Comparison of ENCODE assay signal across 8 cellular contexts in the genomic region with DNA sequence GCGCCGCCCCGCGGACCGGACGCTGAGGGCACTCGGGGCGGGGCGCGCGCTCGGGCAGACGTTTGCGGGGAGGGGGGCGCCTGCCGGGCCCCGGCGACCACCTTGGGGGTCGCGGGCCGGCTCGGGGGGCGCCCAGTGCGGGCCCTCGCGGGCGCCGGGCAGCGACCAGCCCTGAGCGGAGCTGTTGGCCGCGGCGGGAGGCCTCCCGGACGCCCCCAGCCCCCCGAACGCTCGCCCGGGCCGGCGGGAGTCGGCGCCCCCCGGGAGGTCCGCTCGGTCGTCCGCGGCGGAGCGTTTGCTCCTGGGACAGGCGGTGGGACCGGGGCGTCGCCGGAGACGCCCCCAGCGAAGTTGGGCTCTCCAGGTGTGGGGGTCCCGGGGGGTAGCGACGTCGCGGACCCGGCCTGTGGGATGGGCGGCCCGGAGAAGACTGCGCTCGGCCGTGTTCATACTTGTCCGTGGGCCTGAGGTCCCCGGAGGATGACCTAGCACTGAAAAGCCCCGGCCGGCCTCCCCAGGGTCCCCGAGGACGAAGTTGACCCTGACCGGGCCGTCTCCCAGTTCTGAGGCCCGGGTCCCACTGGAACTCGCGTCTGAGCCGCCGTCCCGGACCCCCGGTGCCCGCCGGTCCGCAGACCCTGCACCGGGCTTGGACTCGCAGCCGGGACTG. TPM values are rescaled to one million over a fixed set of nuclear protein-coding genes. Genes with fewer than 3 reads are reported as not detected.
DNase-seq lines count a peak whose midpoint lies in the region; ATAC-seq, FAIRE-seq and TF ChIP-seq lines count a peak whose summit lies in the region.

No MANE protein-coding gene starts in this region.

- WGBS in right cardiac atrium: under 1% methylated on average over 85 of the region's 90 CpGs
- 1% methylated on average over 63 to 90 of the region's 90 CpGs for WGBS in small intestine, 3 donors

- peaks cover 27% of the 10 kb centered on the region for H3K4me1 Mint-ChIP-seq in HFFc6 (ENCODE audit: low read depth)
- H3K4me1 Mint-ChIP-seq in activated T-cell treated with anti-CD3 and anti-CD28 coated beads, Interleukin-2, amount 50 U/mL, for 24 hours (ENCODE audit: low read depth): peaks cover 37% of the 10 kb centered on the region

- peak overlapping the region; percentile 93 for H3K27ac Mint-ChIP-seq in HFFc6
- peak overlapping the region; percentile 91 for H3K27ac Mint-ChIP-seq in activated T-cell treated with anti-CD3 and anti-CD28 coated beads, Interleukin-2, amount 50 U/mL, for 24 hours

- intact Hi-C loops in right cardiac atrium (cut with DNase I): no loop called here

- ATAC-seq in right cardiac atrium (no peak), HG02885 (IDR thresholded peaks at IDR 0.05; ENCODE audit: poor library complexity, unreplicated experiment) (no peak), omental fat pad (ENCODE audit: low FRiP score) (no peak)

- H3K27me3 ChIP-seq in right cardiac atrium (ENCODE audit: control insufficient read depth, insufficient read depth): no peaks in the 10 kb centered on the region
- H3K27me3 ChIP-seq in small intestine (ENCODE audit: control insufficient read depth in 2 of 2, insufficient read depth in 2 of 2, low read length in 2 of 2): no peaks in the 10 kb centered on the region

- H3K27ac ChIP-seq in right cardiac atrium (ENCODE audit: low read length) (peak overlapping the region; percentile 81), small intestine (ENCODE audit: low read depth in 1 of 2, low read length in 1 of 2) (peak overlapping the region; percentile 89 to 95)

- peaks cover 14% of the 10 kb centered on the region for H3K4me1 ChIP-seq in right cardiac atrium (ENCODE audit: control insufficient read depth, insufficient read depth, low read length)
- peaks cover 0 to 6% of the 10 kb centered on the region in 2 donors for H3K4me1 ChIP-seq in small intestine (ENCODE audit: control insufficient read depth in 2 of 2, insufficient read depth in 1 of 2, low read depth in 1 of 2, low read length in 1 of 2)

- DNase-seq in HFFc6 (no peak), right cardiac atrium (peak in 2 of 3 donors; percentile 33 to 76), small intestine (no peak), NCI-H1092 treated with DMSO at 0.1 percent for 48 hours (lab: John Stamatoyannopoulos, UW) (no peak), AG08395 (ENCODE audit: low spot score) (no peak), omental fat pad (ENCODE audit: low spot score) (no peak)
- DNase-seq in activated T-cell treated with anti-CD3 and anti-CD28 coated beads, Interleukin-2, amount 50 U/mL, for 24 hours: peak; percentile 49

- H3K36me3 Mint-ChIP-seq in HFFc6 (ENCODE audit: low read depth): peaks cover 15% of the 10 kb centered on the region
- H3K36me3 Mint-ChIP-seq in activated T-cell treated with anti-CD3 and anti-CD28 coated beads, Interleukin-2, amount 50 U/mL, for 24 hours (ENCODE audit: low read depth): peaks cover 38% of the 10 kb centered on the region

- no peak for FAIRE-seq in small intestine (lab: Jason Lieb, UNC)

- peak overlapping the region; percentile 90 for H3K4me3 Mint-ChIP-seq in HFFc6
- peak overlapping the region; percentile 94 for H3K4me3 Mint-ChIP-seq in activated T-cell treated with anti-CD3 and anti-CD28 coated beads, Interleukin-2, amount 50 U/mL, for 24 hours

- H3K9me3 Mint-ChIP-seq in HFFc6: no peaks in the 10 kb centered on the region
- H3K9me3 Mint-ChIP-seq in activated T-cell treated with anti-CD3 and anti-CD28 coated beads, Interleukin-2, amount 50 U/mL, for 24 hours: no peaks in the 10 kb centered on the region

- TF ChIP-seq CTCF in HFFc6 (IDR thresholded peaks at IDR 0.05): no peak
- TF ChIP-seq CTCF in omental fat pad (IDR thresholded peaks at IDR 0.05): no peak

- peaks cover 5% of the 10 kb centered on the region for H3K27me3 Mint-ChIP-seq in HFFc6 (ENCODE audit: insufficient read depth)
- no peaks in the 10 kb centered on the region for H3K27me3 Mint-ChIP-seq in activated T-cell treated with anti-CD3 and anti-CD28 coated beads, Interleukin-2, amount 50 U/mL, for 24 hours

- H3K9me3 ChIP-seq in right cardiac atrium (ENCODE audit: control insufficient read depth, low read length) (no peaks in the 10 kb centered on the region), small intestine (ENCODE audit: control insufficient read depth, low read depth) (no peaks in the 10 kb centered on the region)

- H3K4me3 ChIP-seq in right cardiac atrium (ENCODE audit: low read length) (peak overlapping the region; percentile 97), small intestine (ENCODE audit: low read depth in 1 of 2, low read length in 2 of 2) (peak overlapping the region; percentile 88 to 99)

- no peaks in the 10 kb centered on the region for H3K36me3 ChIP-seq in small intestine (ENCODE audit: control insufficient read depth in 2 of 2, insufficient read depth in 2 of 2, low read length in 2 of 2)

RNA-seq across cellular contexts. Expression of gene STK11, which starts 0.6 kb away (rescaled TPM):
- total RNA-seq in HFFc6 (2021; fragmentation: NEBNext Ultra II Directional; extraction: Animal tissue kit (Norgen Biotek cat#: 25700)): 10 to 100 TPM; 52.9 to 59.1 (median 56.7) TPM
- total RNA-seq in right cardiac atrium (10 to 100 TPM; 56.9 to 62.0 (median 57.7) TPM), omental fat pad (10 to 100 TPM; 38.0 to 48.4 (median 44.2) TPM)
- polyA plus RNA-seq in right cardiac atrium (64.5 TPM), small intestine (10 to 100 TPM; 65.8 to 86.2 (median 66.9) TPM)

RNA-seq across cellular contexts. Expression of gene CBARP, which starts 31.6 kb away (rescaled TPM):
- 10 to 100 TPM in 1 of 6 experiments, 1 to 10 TPM in 5; 7.6 to 12.7 (median 8.6) TPM for total RNA-seq in HFFc6 (2021; fragmentation: NEBNext Ultra II Directional; extraction: Animal tissue kit (Norgen Biotek cat#: 25700))
- total RNA-seq in right cardiac atrium (1 to 10 TPM in 3 of 4 donors, under 1 TPM in 1; 0.89 to 2.2 (median 1.5) TPM), omental fat pad (10 to 100 TPM in 1 of 4 donors, 1 to 10 TPM in 1, under 1 TPM in 1, not detected in 1; 0.63 to 19.6 (median 2.2) TPM)
- polyA plus RNA-seq in right cardiac atrium (0.97 TPM), small intestine (under 1 TPM in 1 of 3 donors, not detected in 2; 0.30 TPM)

RNA-seq across cellular contexts. Expression of gene SBNO2, which starts 32.1 kb away (rescaled TPM):
- total RNA-seq in HFFc6 (2021; fragmentation: NEBNext Ultra II Directional; extraction: Animal tissue kit (Norgen Biotek cat#: 25700)): 10 to 100 TPM; 33.7 to 49.8 (median 41.5) TPM
- total RNA-seq in right cardiac atrium (10 to 100 TPM; 18.0 to 44.5 (median 20.5) TPM), omental fat pad (100 to 1,000 TPM in 1 of 4 donors, 10 to 100 TPM in 3; 33.1 to 208 (median 61.9) TPM)
- polyA plus RNA-seq in right cardiac atrium (13.4 TPM), small intestine (10 to 100 TPM; 19.7 to 32.1 (median 19.7) TPM)

RNA-seq across cellular contexts. Expression of gene ATP5F1D, which starts 35.4 kb away (rescaled TPM):
- total RNA-seq in HFFc6 (2021; fragmentation: NEBNext Ultra II Directional; extraction: Animal tissue kit (Norgen Biotek cat#: 25700)): 100 to 1,000 TPM; 190 to 243 (median 217) TPM
- total RNA-seq in right cardiac atrium (100 to 1,000 TPM; 490 to 706 (median 622) TPM), omental fat pad (10 to 100 TPM; 46.4 to 76.0 (median 60.2) TPM)
- polyA plus RNA-seq in right cardiac atrium (660 TPM), small intestine (100 to 1,000 TPM; 310 to 823 (median 675) TPM)

RNA-seq across cellular contexts. Expression of gene MIDN, which starts 42.2 kb away (rescaled TPM):
- total RNA-seq in HFFc6 (2021; fragmentation: NEBNext Ultra II Directional; extraction: Animal tissue kit (Norgen Biotek cat#: 25700)): 10 to 100 TPM; 58.4 to 73.3 (median 67.4) TPM
- total RNA-seq in right cardiac atrium (100 to 1,000 TPM in 1 of 4 donors, 10 to 100 TPM in 3; 50.2 to 123 (median 62.4) TPM), omental fat pad (10 to 100 TPM; 24.5 to 68.6 (median 44.1) TPM)
- polyA plus RNA-seq in right cardiac atrium (45.6 TPM), small intestine (10 to 100 TPM; 28.1 to 35.4 (median 30.6) TPM)

Comparison
In these comparisons a context has a peak if more than half of its experiments do, and no peak if none do; other contexts are left out.
1. DNase-seq: peak in activated T-cell treated with anti-CD3 and anti-CD28 coated beads, Interleukin-2, amount 50 U/mL, for 24 hours (single experiment) and right cardiac atrium (2 of 3); none in HFFc6 (single experiment), small intestine (single experiment), NCI-H1092 treated with DMSO at 0.1 percent for 48 hours (single experiment), AG08395 (single experiment) and omental fat pad (single experiment).